32 cellular contexts compared by ENCODE assay signal in genomic region chr15:85977586-85977985, GRCh38.
"Had no signal": no experiment of that assay in that cellular context is flagged by ENCODE, and none has a peak within 500 bp of the region (broad histone marks: within the 10 kb centered on the region; RNA-seq: fewer than 3 reads in every experiment).

No MANE protein-coding gene starts in this region.

- H3K4me3 ChIP-seq: adrenal gland, ascending aorta, body of pancreas, breast epithelium, cardiac muscle cell had no signal

- ATAC-seq: activated naive CD4-positive, alpha-beta T cell treated with anti-CD3 and anti-CD28 coated beads, Interleukin-2, amount 50 U/mL, for 72 hours; activated naive CD8-positive, alpha-beta T cell treated with anti-CD3 and anti-CD28 coated beads, Interleukin-2, amount 50 U/mL, for 24 hours; activated T-cell treated with anti-CD3 and anti-CD28 coated beads, Interleukin-2, amount 50 U/mL, for 4 hours; activated T-cell treated with anti-CD3 and anti-CD28 coated beads, Interleukin-2, amount 50 U/mL, for 72 hours; activated T-helper 17 cell treated with anti-CD3 and anti-CD28 coated beads, Interleukin-2, amount 50 U/mL, for 72 hours; body of pancreas had no signal

- H3K27me3 ChIP-seq: ascending aorta, body of pancreas, brain microvascular endothelial cell, cardiac muscle cell had no signal

- H3K4me1 ChIP-seq: adrenal gland, ascending aorta, body of pancreas, breast epithelium had no signal

- H3K9me3 ChIP-seq: adrenal gland, ascending aorta, body of pancreas had no signal

- H3K36me3 ChIP-seq: adrenal gland, ascending aorta, brain microvascular endothelial cell, breast epithelium, cardiac muscle cell had no signal

- DNase-seq: activated effector memory CD4-positive, alpha-beta T cell treated with anti-CD3 and anti-CD28 coated beads, Interleukin-2, amount 50 U/mL, for 16 hours; activated effector memory CD4-positive, alpha-beta T cell treated with Interleukin-2 at 50 U/mL for 16 hours; activated gamma-delta T cell; activated gamma-delta T cell treated with Interleukin-2 at 50 U/mL for 16 hours; activated naive CD4-positive, alpha-beta T cell; activated naive CD4-positive, alpha-beta T cell treated with anti-CD3 and anti-CD28 coated beads for 36 hours; activated naive CD4-positive, alpha-beta T cell treated with anti-CD3 and anti-CD28 coated beads, Interleukin-2, amount 10 ng/mL, durations not matched to agents 7 days and 5 days; activated naive CD4-positive, alpha-beta T cell treated with anti-CD3 and anti-CD28 coated beads, Interleukin-2, amount 50 U/mL, for 16 hours; activated naive CD4-positive, alpha-beta T cell treated with Interleukin-2 at 50 U/mL for 16 hours; activated naive CD8-positive, alpha-beta T cell treated with anti-CD3 and anti-CD28 coated beads for 36 hours; activated naive CD8-positive, alpha-beta T cell treated with anti-CD3 and anti-CD28 coated beads, Interleukin-2, amount 10 ng/mL, durations not matched to agents 7 days and 5 days; activated naive CD8-positive, alpha-beta T cell treated with anti-CD3 and anti-CD28 coated beads, Interleukin-2, amount 50 U/mL, for 24 hours; activated T-cell treated with anti-CD3 and anti-CD28 coated beads, Interleukin-2, amount 50 U/mL, for 1 hour; activated T-cell treated with anti-CD3 and anti-CD28 coated beads, Interleukin-2, amount 50 U/mL, for 24 hours; activated T-cell treated with anti-CD3 and anti-CD28 coated beads, Interleukin-2, amount 50 U/mL, for 4 hours; activated T-cell treated with anti-CD3 and anti-CD28 coated beads, Interleukin-2, amount 50 U/mL, for 48 hours; activated T-cell treated with anti-CD3 and anti-CD28 coated beads, Interleukin-2, amount 50 U/mL, for 72 hours; adrenal gland; amniotic stem cell; amygdala; anterior cingulate cortex; aorta; body of pancreas; brain microvascular endothelial cell; caudate nucleus; central memory CD4-positive, alpha-beta T cell; cerebellar nuclear complex had no signal

- H3K27ac ChIP-seq: adrenal gland, ascending aorta, body of pancreas, brain microvascular endothelial cell, breast epithelium, cardiac muscle cell had no signal
